18 cellular contexts compared by ENCODE assay signal in the genomic region with DNA sequence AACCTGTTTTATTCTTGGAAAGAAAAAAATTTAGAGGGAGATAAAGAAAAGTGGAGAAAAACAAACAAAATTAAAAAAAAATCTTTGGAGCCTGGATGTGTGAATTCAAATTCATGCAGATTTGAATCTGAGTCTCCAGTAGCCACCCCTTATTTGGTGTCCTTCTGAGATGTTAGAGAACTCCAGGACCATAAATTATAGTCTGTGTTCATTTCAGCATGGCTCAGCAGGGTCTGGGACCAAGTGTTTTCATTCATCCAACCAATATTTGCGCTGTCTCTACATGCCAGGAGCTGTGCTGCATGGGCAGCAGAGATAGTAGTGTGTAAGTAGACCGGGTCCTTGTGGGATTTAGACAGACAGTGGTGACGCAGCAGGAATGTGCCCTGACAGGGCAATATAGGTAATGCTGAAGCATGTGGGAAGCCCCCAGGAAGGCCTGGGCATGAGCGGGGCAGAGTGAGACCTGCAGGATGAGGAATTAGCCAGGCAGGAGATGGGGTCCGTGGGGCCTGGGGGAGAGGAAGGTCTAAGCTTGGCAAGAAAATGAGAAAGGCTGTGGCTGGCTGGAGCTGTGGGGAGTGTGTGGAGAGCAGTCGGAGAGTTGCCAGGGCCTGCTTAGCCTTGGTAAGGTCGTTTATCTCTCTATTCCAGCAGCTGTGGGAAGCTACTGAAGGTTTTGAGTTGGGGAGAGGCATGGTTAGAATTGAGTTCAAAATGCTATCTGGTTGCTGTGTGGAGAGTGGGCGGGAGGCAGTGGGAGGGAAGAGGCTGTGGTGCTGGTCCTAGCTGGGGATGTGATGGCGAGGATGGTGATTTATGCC. TPM values are rescaled to one million over a fixed set of nuclear protein-coding genes. Genes with fewer than 3 reads are reported as not detected.
A peak's percentile ranks its signal among the peaks of the same experiment; 100 is the strongest.
DNase-seq lines count a peak whose midpoint lies in the region; ATAC-seq, FAIRE-seq and TF ChIP-seq lines count a peak whose summit lies in the region.
"Had no signal": no experiment of that assay in that cellular context is flagged by ENCODE, and none has a peak within 500 bp of the region (broad histone marks: within the 10 kb centered on the region; RNA-seq: fewer than 3 reads in every experiment).

No MANE protein-coding gene starts in this region.

- intact Hi-C loops in pancreas (cut with DNase I) = no loop called here

- no peak for TF ChIP-seq CTCF in cardiac muscle cell (IDR thresholded peaks at IDR 0.05; ENCODE audit: low read depth, low read length)
- TF ChIP-seq CTCF in pancreas (IDR thresholded peaks at IDR 0.05) = no peak

- H3K27ac Mint-ChIP-seq in stimulated activated effector memory CD8-positive, alpha-beta T cell treated with anti-CD3 and anti-CD28 coated beads, Interleukin-12 subunit alpha, Interleukin-12 subunit beta, amount 100 ng/mL, for 72 hours = no peak overlapping the region
- H3K27ac Mint-ChIP-seq: activated CD4-positive, alpha-beta memory T cell treated with anti-CD3 and anti-CD28 coated beads for 36 hours had no signal

- H3K27ac ChIP-seq in angular gyrus (ENCODE audit: low read depth, low read length) (peak overlapping the region; percentile 40), cardiac muscle cell (peak overlapping the region; percentile 39), pancreas (no peak overlapping the region)
- H3K27ac ChIP-seq: ascending aorta, KMS-11, left lung, psoas muscle had no signal

- H3K36me3 Mint-ChIP-seq in stimulated activated effector memory CD8-positive, alpha-beta T cell treated with anti-CD3 and anti-CD28 coated beads, Interleukin-12 subunit alpha, Interleukin-12 subunit beta, amount 100 ng/mL, for 72 hours = no peaks in the 10 kb centered on the region
- H3K36me3 Mint-ChIP-seq: activated CD4-positive, alpha-beta memory T cell treated with anti-CD3 and anti-CD28 coated beads for 36 hours; naive B cell had no signal

- H3K9me3 ChIP-seq in cardiac muscle cell (ENCODE audit: low read depth) (no peaks in the 10 kb centered on the region), pancreas (no peaks in the 10 kb centered on the region)
- H3K9me3 ChIP-seq: ascending aorta, left lung, psoas muscle had no signal

- no peak overlapping the region for H3K4me3 Mint-ChIP-seq in stimulated activated effector memory CD8-positive, alpha-beta T cell treated with anti-CD3 and anti-CD28 coated beads, Interleukin-12 subunit alpha, Interleukin-12 subunit beta, amount 100 ng/mL, for 72 hours
- H3K4me3 Mint-ChIP-seq: activated CD4-positive, alpha-beta memory T cell treated with anti-CD3 and anti-CD28 coated beads for 36 hours had no signal

- FAIRE-seq in pancreas (lab: Jason Lieb, UNC) = no peak
- no peak for FAIRE-seq in HTR-8/SVneo (lab: Jason Lieb, UNC)
- FAIRE-seq: D721Med had no signal

- no peaks in the 10 kb centered on the region for H3K36me3 ChIP-seq in cardiac muscle cell
- H3K36me3 ChIP-seq in pancreas = no peaks in the 10 kb centered on the region
- H3K36me3 ChIP-seq: ascending aorta, left lung had no signal

- H3K4me1 ChIP-seq in cardiac muscle cell (ENCODE audit: low read depth) = peaks cover 8% of the 10 kb centered on the region
- peaks cover 0 to 8% (median 3%) of the 10 kb centered on the region in 3 donors for H3K4me1 ChIP-seq in pancreas
- H3K4me1 ChIP-seq: ascending aorta had no signal

- DNase-seq in NCI-H69 (lab: John Stamatoyannopoulos, UW) (peak; percentile 23), cardiac muscle cell (ENCODE audit: low read depth in 1 of 2, low spot score in 1 of 2) (peak in 1 of 2 donors; percentile 63), pancreas (peak in 2 of 6 donors; percentile 18 to 23), HTR-8/SVneo (ENCODE audit: insufficient read length, low spot score) (no peak), COLO829 (ENCODE audit: low spot score) (no peak), kidney tubule cell (ENCODE audit: low spot score) (no peak)
- no peak for DNase-seq in stimulated activated effector memory CD8-positive, alpha-beta T cell treated with anti-CD3 and anti-CD28 coated beads, Interleukin-12 subunit alpha, Interleukin-12 subunit beta, amount 100 ng/mL, for 72 hours (ENCODE audit: low spot score in 2 of 2)
- DNase-seq: activated CD4-positive, alpha-beta memory T cell treated with anti-CD3 and anti-CD28 coated beads for 36 hours; GF-D8; HCEC 1CT; left lung; naive B cell; NCI-H2227 treated with DMSO at 0.1 percent for 48 hours; psoas muscle had no signal

- ATAC-seq in pancreas = peak; percentile 76 to 90 (median 82)
- ATAC-seq in stimulated activated effector memory CD8-positive, alpha-beta T cell treated with anti-CD3 and anti-CD28 coated beads, Interleukin-12 subunit alpha, Interleukin-12 subunit beta, amount 100 ng/mL, for 72 hours = no peak

- H3K27me3 ChIP-seq in cardiac muscle cell = no peaks in the 10 kb centered on the region
- no peaks in the 10 kb centered on the region for H3K27me3 ChIP-seq in pancreas
- H3K27me3 ChIP-seq: ascending aorta, left lung had no signal

- no peaks in the 10 kb centered on the region for H3K9me3 Mint-ChIP-seq in stimulated activated effector memory CD8-positive, alpha-beta T cell treated with anti-CD3 and anti-CD28 coated beads, Interleukin-12 subunit alpha, Interleukin-12 subunit beta, amount 100 ng/mL, for 72 hours
- H3K9me3 Mint-ChIP-seq: activated CD4-positive, alpha-beta memory T cell treated with anti-CD3 and anti-CD28 coated beads for 36 hours had no signal

- 36 to 37% methylated on average over 9 of the region's 9 CpGs for WGBS in pancreas, 2 donors

- H3K4me3 ChIP-seq in cardiac muscle cell (no peak overlapping the region), pancreas (no peak overlapping the region)
- H3K4me3 ChIP-seq: ascending aorta, left lung, psoas muscle had no signal

- H3K4me1 Mint-ChIP-seq in stimulated activated effector memory CD8-positive, alpha-beta T cell treated with anti-CD3 and anti-CD28 coated beads, Interleukin-12 subunit alpha, Interleukin-12 subunit beta, amount 100 ng/mL, for 72 hours = peaks cover 5% of the 10 kb centered on the region
- H3K4me1 Mint-ChIP-seq: naive B cell had no signal

RNA-seq across cellular contexts. Expression of a gene that starts 16.8 kb away (rescaled TPM):
- total RNA-seq in cardiac muscle cell = 19.8 and 95.5 TPM in 2 replicates
- polyA plus RNA-seq in cardiac muscle cell = 26.0 and 27.0 TPM in 2 replicates
- total RNA-seq in pancreas = 10 to 100 TPM; 14.3 to 33.0 (median 22.0) TPM
- polyA plus RNA-seq in pancreas = 10 to 100 TPM; 17.6 to 46.4 TPM

Comparison
In these comparisons a context has a peak if more than half of its experiments do, and no peak if none do; other contexts are left out.
1. H3K27ac ChIP-seq: peak in angular gyrus (single experiment) and cardiac muscle cell (single experiment); none in pancreas (0 of 4).